In the genomic region with DNA sequence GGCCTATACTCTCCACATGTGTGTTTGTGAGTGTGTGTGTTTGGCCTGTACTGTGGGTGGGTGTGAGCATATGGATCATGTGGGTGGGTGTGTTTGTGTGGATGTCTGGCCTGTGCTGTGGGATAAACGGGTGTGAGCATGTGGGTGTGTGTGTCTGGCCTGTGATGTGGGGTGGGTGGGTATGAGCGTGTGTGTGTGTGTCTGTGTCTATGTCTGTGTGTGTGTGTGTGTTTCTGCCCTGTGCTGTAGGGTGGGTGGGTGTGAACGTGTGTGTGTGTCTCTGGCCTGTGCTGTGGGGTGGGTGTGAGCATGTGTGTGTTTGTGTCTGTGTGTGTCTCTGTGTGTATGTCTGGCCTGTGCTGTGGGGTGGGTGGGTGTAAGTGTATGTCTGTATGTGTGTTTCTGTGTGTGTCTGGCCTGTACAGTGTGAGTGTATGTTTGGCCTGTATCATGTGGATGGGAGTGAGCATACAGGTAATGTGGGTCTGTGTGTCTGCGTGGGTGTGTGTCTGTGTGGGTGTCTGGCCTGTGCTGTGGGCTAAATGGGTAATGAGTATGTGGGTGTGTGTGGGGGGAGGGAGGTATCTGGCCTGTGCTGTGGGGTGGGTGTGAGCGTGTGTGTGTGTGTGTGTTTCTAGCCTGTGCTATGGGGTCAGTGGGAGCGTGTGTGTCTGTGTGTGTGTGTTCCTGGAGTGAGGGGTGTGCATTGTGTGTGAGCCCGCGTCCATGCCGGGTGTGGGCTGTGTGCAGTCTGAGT, we compare ENCODE assay signal across 25 cellular contexts.
"Had no signal": no experiment of that assay in that cellular context is flagged by ENCODE, and none has a peak within 500 bp of the region (broad histone marks: within the 10 kb centered on the region; RNA-seq: fewer than 3 reads in every experiment).

No MANE protein-coding gene starts in this region.

- H3K9me3 Mint-ChIP-seq: effector memory CD8-positive, alpha-beta T cell; memory B cell; natural killer cell; stimulated activated naive CD8-positive, alpha-beta T cell treated with anti-CD3 and anti-CD28 coated beads, Interleukin-15, amount 100 ng/mL, for 72 hours had no signal

- H3K27ac Mint-ChIP-seq: effector memory CD8-positive, alpha-beta T cell; memory B cell; natural killer cell had no signal

- H3K36me3 Mint-ChIP-seq: memory B cell, natural killer cell had no signal

- H3K36me3 ChIP-seq: esophagus squamous epithelium, lower lobe of right lung, ovary, suprapubic skin, transverse colon, upper lobe of right lung, vagina had no signal

- H3K27me3 ChIP-seq: ovary, vagina had no signal

- H3K4me1 ChIP-seq: upper lobe of right lung had no signal

- ATAC-seq: effector memory CD8-positive, alpha-beta T cell; left ventricle myocardium superior; lower lobe of right lung; natural killer cell; sciatic nerve; stimulated activated naive CD8-positive, alpha-beta T cell treated with anti-CD3 and anti-CD28 coated beads, Interleukin-15, amount 100 ng/mL, for 72 hours; upper lobe of right lung had no signal

- H3K9me3 ChIP-seq: esophagus squamous epithelium, lower lobe of right lung, ovary, suprapubic skin, transverse colon, upper lobe of right lung, vagina had no signal

- H3K4me3 Mint-ChIP-seq: effector memory CD8-positive, alpha-beta T cell; memory B cell; natural killer cell; stimulated activated naive CD8-positive, alpha-beta T cell treated with anti-CD3 and anti-CD28 coated beads, Interleukin-15, amount 100 ng/mL, for 72 hours had no signal

- H3K27ac ChIP-seq: esophagus squamous epithelium, lower lobe of right lung, ovary, suprapubic skin, transverse colon, upper lobe of right lung, vagina had no signal

- DNase-seq: cortex of kidney; effector memory CD8-positive, alpha-beta T cell; erythroblast; esophagus squamous epithelium; foreskin melanocyte; hypothalamus; left ventricle myocardium superior; lower lobe of right lung; natural killer cell; ovary; stimulated activated CD4-positive, alpha-beta T cell treated with anti-CD3 and anti-CD28 coated beads, Interleukin-12 subunit alpha, Interleukin-12 subunit beta, amount 100 ng/mL, for 4 hours; stimulated activated CD4-positive, alpha-beta T cell treated with anti-CD3 and anti-CD28 coated beads, Interleukin-1b, Interleukin-23, amount 100 ng/mL, for 48 hours; stimulated activated CD4-positive, alpha-beta T cell treated with anti-CD3 and anti-CD28 coated beads, Interleukin-4, amount 100 ng/mL, for 1 hour; stimulated activated CD8-positive, alpha-beta memory T cell treated with anti-CD3 and anti-CD28 coated beads, Interleukin-4, amount 100 ng/mL, for 48 hours; stimulated activated naive CD4-positive, alpha-beta T cell; stimulated activated naive CD8-positive, alpha-beta T cell treated with anti-CD3 and anti-CD28 coated beads, Interleukin-15, amount 100 ng/mL, for 72 hours; transverse colon; upper lobe of right lung had no signal

- H3K4me3 ChIP-seq: esophagus squamous epithelium, lower lobe of right lung, ovary, smooth muscle cell, suprapubic skin, transverse colon, upper lobe of right lung, vagina had no signal

- FAIRE-seq: endometrium, keratinocyte had no signal

- H3K4me2 ChIP-seq: smooth muscle cell had no signal
